ENCODE assay signal across 13 cellular contexts in genomic region chr11:86172894-86173293, GRCh38.
DNase-seq lines count a peak whose midpoint lies in the region; ATAC-seq, FAIRE-seq and TF ChIP-seq lines count a peak whose summit lies in the region.
"Had no signal": no experiment of that assay in that cellular context is flagged by ENCODE, and none has a peak within 500 bp of the region (broad histone marks: within the 10 kb centered on the region; RNA-seq: fewer than 3 reads in every experiment).

No MANE protein-coding gene starts in this region.

- H3K27me3 ChIP-seq in IMR-90 (ENCODE audit: control insufficient read depth, insufficient read depth, low read length): no peaks in the 10 kb centered on the region
- H3K27me3 ChIP-seq in astrocyte (ENCODE audit: insufficient read depth, low read length): no peaks in the 10 kb centered on the region

- H3K4me3 ChIP-seq in IMR-90 (ENCODE audit: insufficient read depth, low read depth, low read length) (no peak overlapping the region), astrocyte (ENCODE audit: insufficient read depth, low read depth, low read length) (no peak overlapping the region)

- no peaks in the 10 kb centered on the region for H3K27me3 Mint-ChIP-seq in astrocyte (ENCODE audit: low read depth, unreplicated experiment)

- CTCF ChIA-PET in IMR-90 (lab: Yijun Ruan, JAX): interaction anchor here (0.7 kb wide), 1 partner anchor 325 kb away, joined by 7 read pairs; no protein-coding TSS in a partner anchor

- peak overlapping the region; percentile 24 for H3K4ac ChIP-seq in IMR-90 (ENCODE audit: low read depth, low read length)

- in situ Hi-C loops in IMR-90 (cut with MboI; ENCODE audit: low sequenced_read_pairs): no loop called here

- no peak overlapping the region for H3K27ac ChIP-seq in IMR-90 (ENCODE audit: insufficient read depth, low read length)
- peak overlapping the region; percentile 98 for H3K27ac ChIP-seq in astrocyte (ENCODE audit: low read depth, low read length)

- H3K4me2 ChIP-seq in IMR-90 (ENCODE audit: low read depth, low read length) (no peak overlapping the region), astrocyte (ENCODE audit: low read length) (peak overlapping the region; percentile 34)

- POLR2A ChIA-PET in IMR-90 (lab: Charles Lee; ENCODE audit: unreplicated experiment): no interaction called here

- peaks cover 19% of the 10 kb centered on the region for H3K4me1 ChIP-seq in IMR-90 (ENCODE audit: control insufficient read depth, insufficient read depth, low read length)
- H3K4me1 ChIP-seq in astrocyte (ENCODE audit: insufficient read depth, low read length): peaks cover 29% of the 10 kb centered on the region

- H3K23ac ChIP-seq in IMR-90 (ENCODE audit: low read depth, low read length): peak overlapping the region; percentile 11; the same call in 1 of the 2 replicates

- H3K36me3 ChIP-seq in IMR-90 (ENCODE audit: control insufficient read depth, insufficient read depth, low read length): no peaks in the 10 kb centered on the region
- no peaks in the 10 kb centered on the region for H3K36me3 ChIP-seq in astrocyte (ENCODE audit: insufficient read depth, low read length)

- no peak for FAIRE-seq in astrocyte (lab: Jason Lieb, UNC)

- H3K79me2 ChIP-seq in astrocyte (ENCODE audit: insufficient read depth, low read length): no peaks in the 10 kb centered on the region

- H4K5ac ChIP-seq in IMR-90 (ENCODE audit: low read depth, low read length): peak overlapping the region; percentile 44; the same call in 1 of the 2 replicates

- H3K4me1 Mint-ChIP-seq in astrocyte (ENCODE audit: low read depth, unreplicated experiment): peaks cover 9% of the 10 kb centered on the region

- peak overlapping the region; percentile 8 to 29; a peak in 2 of 4 replicates for H4K8ac ChIP-seq in IMR-90 (ENCODE audit: low read depth in 2 of 2, low read length in 2 of 2)

- H3K9me3 Mint-ChIP-seq in astrocyte (ENCODE audit: unreplicated experiment): no peaks in the 10 kb centered on the region
- H3K9me3 Mint-ChIP-seq: activated T-helper 2 cell treated with anti-CD3 and anti-CD28 coated beads, Interferon-gamma antibody, Interleukin-2, Interleukin-4, amounts not matched to agents 10 μg/mL and 5 μg/mL and 100 μg/mL, durations not matched to agents 14 hours and 24 hours and 36 hours had no signal

- BruUV-seq in IMR-90 (replicated peaks; lab: Mats Ljungman, UMichigan): no TSS peak

- no peak overlapping the region for H3K14ac ChIP-seq in IMR-90 (replicated peaks; ENCODE audit: low read depth, low read length)

- no peaks in the 10 kb centered on the region for H3K9me3 ChIP-seq in IMR-90 (ENCODE audit: control insufficient read depth, insufficient read depth, low read length)
- H3K9me3 ChIP-seq in astrocyte (ENCODE audit: insufficient read depth, low read depth, low read length): no peaks in the 10 kb centered on the region

- no peak overlapping the region for H3K9ac ChIP-seq in IMR-90 (ENCODE audit: low read depth, low read length)
- H3K9ac ChIP-seq in astrocyte (ENCODE audit: low read length): peak overlapping the region; percentile 79

- H2AFZ ChIP-seq in IMR-90 (replicated peaks; ENCODE audit: low read length, poor library complexity) (no peak overlapping the region), astrocyte (ENCODE audit: low read depth, low read length) (peak overlapping the region; percentile 32)

- dilution Hi-C loops in IMR-90 (cut with HindIII; ENCODE audit: low sequenced_read_pairs, unreplicated experiment): no loop called here

- peak; percentile 6 for DNase-seq in AG08395 (ENCODE audit: low spot score)
- peak; percentile 55 for DNase-seq in IMR-90
- DNase-seq in astrocyte (ENCODE audit: low read depth): peak; percentile 87
- peak; percentile 58 for DNase-seq in left kidney (ENCODE audit: low read depth, low spot score)
- DNase-seq in cortex of kidney (lab: John Stamatoyannopoulos, UW): no peak
- DNase-seq in activated CD8-positive, alpha-beta memory T cell treated with anti-CD3 and anti-CD28 coated beads, Interleukin-2, amount 50 U/mL, for 48 hours: no peak
- no peak for DNase-seq in GM10266 (ENCODE audit: extremely low spot score)
- DNase-seq: activated CD4-positive, CD25-positive, alpha-beta regulatory T cell; cerebellar nuclear complex; NCI-H510A had no signal

- H3K18ac ChIP-seq in IMR-90 (ENCODE audit: low read depth, low read length): peak overlapping the region; percentile 19; the same call in 1 of the 2 replicates

- H2AK9ac ChIP-seq in IMR-90 (replicated peaks; ENCODE audit: low read depth, low read length, poor library complexity): no peak overlapping the region

- H3K79me1 ChIP-seq in IMR-90 (ENCODE audit: low read depth in 1 of 2, low read length in 2 of 2): peaks cover 0 to 18% of the 10 kb centered on the region in 2 experiments; a peak in 2 of 4 replicates

- H3K27ac Mint-ChIP-seq in astrocyte (ENCODE audit: unreplicated experiment): no peak overlapping the region
- H3K27ac Mint-ChIP-seq: activated T-helper 2 cell treated with anti-CD3 and anti-CD28 coated beads, Interferon-gamma antibody, Interleukin-2, Interleukin-4, amounts not matched to agents 10 μg/mL and 5 μg/mL and 100 μg/mL, durations not matched to agents 14 hours and 24 hours and 36 hours had no signal

- peaks cover 6% of the 10 kb centered on the region; the same call in 1 of the 2 replicates for H4K20me1 ChIP-seq in IMR-90 (ENCODE audit: insufficient read depth, low read length)
- H4K20me1 ChIP-seq in astrocyte (ENCODE audit: insufficient read depth, low read length): no peaks in the 10 kb centered on the region

- H2BK15ac ChIP-seq in IMR-90 (ENCODE audit: low read depth, low read length): peak overlapping the region; percentile 59; the same call in 1 of the 3 replicates

- TF ChIP-seq RAD21 in IMR-90 (IDR thresholded peaks at IDR 0.05; ENCODE audit: low read length): no peak

- H3K9me1 ChIP-seq in IMR-90 (ENCODE audit: insufficient read depth, low read length): peaks cover 27% of the 10 kb centered on the region

- no peak overlapping the region for H3K4me3 Mint-ChIP-seq in astrocyte (ENCODE audit: unreplicated experiment)

- no peaks in the 10 kb centered on the region for H3K36me3 Mint-ChIP-seq in astrocyte (ENCODE audit: low read depth, unreplicated experiment)

- ATAC-seq in IMR-90 (ENCODE audit: low read depth): no peak
- no peak for ATAC-seq in GM21447 (IDR thresholded peaks at IDR 0.05; ENCODE audit: unreplicated experiment)
- ATAC-seq: left lobe of liver had no signal

- TF ChIP-seq CTCF in IMR-90 (conservative IDR thresholded peaks at IDR 0.05; ENCODE audit: low read depth, low read length): no peak
- no peak for TF ChIP-seq CTCF in astrocyte (IDR thresholded peaks at IDR 0.05; ENCODE audit: insufficient read depth, low read depth, low read length)
- TF ChIP-seq CTCF in GM10266 (IDR thresholded peaks at IDR 0.05; ENCODE audit: control insufficient read depth, insufficient read depth, low read depth, missing control alignments): no peak

- intact Hi-C loops in IMR-90 (cut with micrococcal nuclease): no loop called here

- H3K56ac ChIP-seq in IMR-90 (ENCODE audit: extremely low read depth, insufficient read depth, low read length): no peak overlapping the region

- peak overlapping the region; percentile 29; the same call in 1 of the 2 replicates for H2AK5ac ChIP-seq in IMR-90 (ENCODE audit: low read depth, low read length)

- TF ChIP-seq POLR2A in IMR-90 (IDR thresholded peaks at IDR 0.05; ENCODE audit: low read depth, low read length): no peak

- H4K91ac ChIP-seq in IMR-90 (ENCODE audit: insufficient read depth, low read depth, low read length): peak overlapping the region; percentile 12; the same call in 1 of the 2 replicates

- H2BK5ac ChIP-seq in IMR-90 (ENCODE audit: low read depth, low read length, poor library complexity, severe bottlenecking): peak overlapping the region; percentile 97

- H2BK120ac ChIP-seq in IMR-90 (ENCODE audit: low read depth, low read length): peak overlapping the region; percentile 94; the same call in 1 of the 2 replicates

- no CpG with 5 or more reads among the region's 1 CpG for WGBS in IMR-90 (ENCODE audit: extremely low coverage in 2 of 2, insufficient read length in 1 of 2), 2 experiments

- peak overlapping the region; percentile 75 for H2BK20ac ChIP-seq in IMR-90 (ENCODE audit: low read depth, low read length)

TF ChIP-seq in IMR-90, 13 proteins besides CTCF, POLR2A, EP300 and RAD21:
- no peak for TF ChIP-seq CEBPB (IDR thresholded peaks at IDR 0.05; ENCODE audit: low read depth, low read length)
- no peak for TF ChIP-seq RFX5 (IDR thresholded peaks at IDR 0.05; ENCODE audit: low read depth, low read length)
- TF ChIP-seq MAFK (IDR thresholded peaks at IDR 0.05; ENCODE audit: low read depth, low read length): peak; percentile 99
- TF ChIP-seq ELK1 (IDR thresholded peaks at IDR 0.05; ENCODE audit: borderline replicate concordance, low read depth, low read length): no peak

Comparison
In these comparisons a context has a peak if more than half of its experiments do, and no peak if none do; other contexts are left out.
1. DNase-seq: peak in AG08395 (single experiment), IMR-90 (single experiment), astrocyte (single experiment) and left kidney (single experiment); none in cortex of kidney (single experiment), activated CD8-positive, alpha-beta memory T cell treated with anti-CD3 and anti-CD28 coated beads, Interleukin-2, amount 50 U/mL, for 48 hours (single experiment) and GM10266 (single experiment).